In genomic region chr6:156899071-156899470, GRCh38 we compare ENCODE assay signal across 2 cellular contexts.
TF ChIP-seq lines count a peak whose summit lies in the region.

No MANE protein-coding gene starts in this region.

TF ChIP-seq in K562, 482 proteins besides CTCF, POLR2A, EP300 and RAD21:
- TF ChIP-seq RBBP5 (IDR thresholded peaks at IDR 0.05; ENCODE audit: borderline replicate concordance, insufficient read depth, low read length, poor library complexity, severe bottlenecking) (no peak), USF2 (CRISPR knock-in tag; IDR thresholded peaks at IDR 0.05) (peak; percentile 33; the same call in 1 of the 2 replicates), TFE3 (CRISPR knock-in tag; IDR thresholded peaks at IDR 0.05) (peak; percentile 88)

TF ChIP-seq in liver, 16 proteins besides CTCF, POLR2A, EP300 and RAD21 (continued from another document):
- TF ChIP-seq REST (IDR thresholded peaks at IDR 0.05) (no peak), HNF4A (conservative IDR thresholded peaks at IDR 0.05) (peak; percentile 42 to 48)
